ENCODE assay signal across 8 cellular contexts in genomic region chr10:80196270-80196949, GRCh38.
DNase-seq lines count a peak whose midpoint lies in the region; ATAC-seq and TF ChIP-seq lines count a peak whose summit lies in the region.

No MANE protein-coding gene starts in this region.

- DNase-seq in RWPE2 (ENCODE audit: low spot score) (no peak), left kidney (ENCODE audit: low read depth, low spot score) (peak; percentile 91), NCI-H524 (lab: John Stamatoyannopoulos, UW) (no peak), hippocampal formation (lab: John Stamatoyannopoulos, UW) (no peak)
- DNase-seq in activated naive CD8-positive, alpha-beta T cell treated with anti-CD3 and anti-CD28 coated beads, Interleukin-2, amount 50 U/mL, for 24 hours: peak; percentile 76
- DNase-seq in stimulated activated CD8-positive, alpha-beta memory T cell treated with anti-CD3 and anti-CD28 coated beads, Interleukin-7, amount 100 ng/mL, for 48 hours (ENCODE audit: extremely low read depth in 1 of 2, low read depth in 1 of 2): peak; percentile 53 to 79

- H3K4me3 ChIP-seq in RWPE2 (ENCODE audit: severe bottlenecking): no peak overlapping the region

- no peaks in the 10 kb centered on the region for H3K27me3 ChIP-seq in RWPE2 (ENCODE audit: insufficient read depth, poor library complexity, severe bottlenecking)

- peak overlapping the region; percentile 17 for H3K27ac ChIP-seq in RWPE2 (ENCODE audit: poor library complexity, severe bottlenecking)

- peaks cover 10% of the 10 kb centered on the region for H3K9me3 Mint-ChIP-seq in activated naive CD8-positive, alpha-beta T cell treated with anti-CD3 and anti-CD28 coated beads, Interleukin-2, amount 50 U/mL, for 24 hours

- no peaks in the 10 kb centered on the region for H3K9me3 ChIP-seq in RWPE2 (ENCODE audit: severe bottlenecking)

- peak overlapping the region; percentile 42 for H3K4me3 Mint-ChIP-seq in activated naive CD8-positive, alpha-beta T cell treated with anti-CD3 and anti-CD28 coated beads, Interleukin-2, amount 50 U/mL, for 24 hours

- peaks cover 36% of the 10 kb centered on the region for H3K36me3 Mint-ChIP-seq in activated naive CD8-positive, alpha-beta T cell treated with anti-CD3 and anti-CD28 coated beads, Interleukin-2, amount 50 U/mL, for 24 hours (ENCODE audit: low read depth)

- H3K4me1 Mint-ChIP-seq in activated naive CD8-positive, alpha-beta T cell treated with anti-CD3 and anti-CD28 coated beads, Interleukin-2, amount 50 U/mL, for 24 hours: peaks cover 84% of the 10 kb centered on the region

- no peak for TF ChIP-seq CTCF in RWPE2 (IDR thresholded peaks at IDR 0.05; ENCODE audit: poor library complexity, severe bottlenecking)

- ATAC-seq in GM18909 (IDR thresholded peaks at IDR 0.05; ENCODE audit: poor library complexity, unreplicated experiment): peak; percentile 90
- ATAC-seq in HG03039 (IDR thresholded peaks at IDR 0.05; ENCODE audit: unreplicated experiment): peak; percentile 75
- peak; percentile 84 for ATAC-seq in RWPE2 (ENCODE audit: low read depth)
- ATAC-seq in activated naive CD8-positive, alpha-beta T cell treated with anti-CD3 and anti-CD28 coated beads, Interleukin-2, amount 50 U/mL, for 24 hours: peak; percentile 99

- peaks cover 31% of the 10 kb centered on the region for H3K36me3 ChIP-seq in RWPE2 (ENCODE audit: low read depth)

- H3K27me3 Mint-ChIP-seq in activated naive CD8-positive, alpha-beta T cell treated with anti-CD3 and anti-CD28 coated beads, Interleukin-2, amount 50 U/mL, for 24 hours: no peaks in the 10 kb centered on the region

- peaks cover 22% of the 10 kb centered on the region for H3K4me1 ChIP-seq in RWPE2 (ENCODE audit: insufficient read depth, poor library complexity, severe bottlenecking)

- H3K27ac Mint-ChIP-seq in activated naive CD8-positive, alpha-beta T cell treated with anti-CD3 and anti-CD28 coated beads, Interleukin-2, amount 50 U/mL, for 24 hours: peak overlapping the region; percentile 81

Comparison
In these comparisons a context has a peak if more than half of its experiments do, and no peak if none do; other contexts are left out.
1. DNase-seq: peak in activated naive CD8-positive, alpha-beta T cell treated with anti-CD3 and anti-CD28 coated beads, Interleukin-2, amount 50 U/mL, for 24 hours (single experiment), left kidney (single experiment) and stimulated activated CD8-positive, alpha-beta memory T cell treated with anti-CD3 and anti-CD28 coated beads, Interleukin-7, amount 100 ng/mL, for 48 hours (2 of 2); none in RWPE2 (single experiment), NCI-H524 (0 of 2) and hippocampal formation (0 of 2).
2. Peak in every context shown above with its lines, with median percentiles within 50 percentile points of each other: ATAC-seq.